In genomic region chr10:16441106-16441850, GRCh38 we compare ENCODE assay signal across 10 cellular contexts. TPM values are rescaled to one million over a fixed set of nuclear protein-coding genes. Genes with fewer than 3 reads are reported as not detected.
A peak's percentile ranks its signal among the peaks of the same experiment; 100 is the strongest.
DNase-seq lines count a peak whose midpoint lies in the region; ATAC-seq and TF ChIP-seq lines count a peak whose summit lies in the region.
"Had no signal": no experiment of that assay in that cellular context is flagged by ENCODE, and none has a peak within 500 bp of the region (broad histone marks: within the 10 kb centered on the region; RNA-seq: fewer than 3 reads in every experiment).

No MANE protein-coding gene starts in this region.

- no peak for DNase-seq in activated naive CD4-positive, alpha-beta T cell treated with anti-CD3 and anti-CD28 coated beads, Interleukin-2, amount 50 U/mL, for 72 hours (ENCODE audit: low spot score in 2 of 2)
- no peak for DNase-seq in activated naive CD4-positive, alpha-beta T cell treated with anti-CD3 and anti-CD28 coated beads, Interleukin-2, amount 50 U/mL, for 16 hours
- DNase-seq in iris pigment epithelial cell (ENCODE audit: low read depth), result peak; percentile 64
- no peak for DNase-seq in activated T-helper 1 cell treated with anti-CD3 and anti-CD28 coated beads, Interleukin-12 subunit alpha, Interleukin-12 subunit beta, Interleukin-2, Interleukin-4 antibody, amounts not matched to agents 30 ng/mL and 10 ng/mL and 1 ng/mL, durations not matched to agents 14 hours and 24 hours and 36 hours (ENCODE audit: low spot score)
- DNase-seq in mucosa of gallbladder (ENCODE audit: low spot score), result no peak
- no peak for DNase-seq in A673 (ENCODE audit: low spot score)
- no peak for DNase-seq in ACHN
- DNase-seq: NCI-H446 had no signal

- no TSS peak for BruUV-seq in A673 (replicated peaks; lab: Mats Ljungman, UMichigan)

- H3K27ac ChIP-seq in A673 (ENCODE audit: low read depth, low read length, poor library complexity, severe bottlenecking), result no peak overlapping the region

- no peaks in the 10 kb centered on the region for H3K4me1 ChIP-seq in A673 (ENCODE audit: insufficient read depth, low read length, poor library complexity, severe bottlenecking)

- H3K27me3 Mint-ChIP-seq in activated naive CD8-positive, alpha-beta T cell, result no peaks in the 10 kb centered on the region
- no peaks in the 10 kb centered on the region for H3K27me3 Mint-ChIP-seq in activated T-helper 1 cell treated with anti-CD3 and anti-CD28 coated beads, Interleukin-12 subunit alpha, Interleukin-12 subunit beta, Interleukin-2, Interleukin-4 antibody, amounts not matched to agents 30 ng/mL and 10 ng/mL and 1 ng/mL, durations not matched to agents 14 hours and 24 hours and 36 hours (ENCODE audit: insufficient read depth)

- H3K9me3 Mint-ChIP-seq in activated naive CD4-positive, alpha-beta T cell treated with anti-CD3 and anti-CD28 coated beads, Interleukin-2, amount 50 U/mL, for 72 hours, result no peaks in the 10 kb centered on the region
- H3K9me3 Mint-ChIP-seq in activated naive CD8-positive, alpha-beta T cell (ENCODE audit: low read depth), result no peaks in the 10 kb centered on the region
- no peaks in the 10 kb centered on the region for H3K9me3 Mint-ChIP-seq in activated T-helper 1 cell treated with anti-CD3 and anti-CD28 coated beads, Interleukin-12 subunit alpha, Interleukin-12 subunit beta, Interleukin-2, Interleukin-4 antibody, amounts not matched to agents 30 ng/mL and 10 ng/mL and 1 ng/mL, durations not matched to agents 14 hours and 24 hours and 36 hours

- H3K27me3 ChIP-seq in A673 (replicated peaks; ENCODE audit: insufficient read depth, low read depth, low read length, poor library complexity), result peaks cover 10% of the 10 kb centered on the region

- H3K36me3 Mint-ChIP-seq in activated naive CD4-positive, alpha-beta T cell treated with anti-CD3 and anti-CD28 coated beads, Interleukin-2, amount 50 U/mL, for 72 hours, result peaks cover 22 to 54% of the 10 kb centered on the region in 2 donors
- H3K36me3 Mint-ChIP-seq in activated naive CD8-positive, alpha-beta T cell, result peaks cover 24% of the 10 kb centered on the region
- H3K36me3 Mint-ChIP-seq in activated T-helper 1 cell treated with anti-CD3 and anti-CD28 coated beads, Interleukin-12 subunit alpha, Interleukin-12 subunit beta, Interleukin-2, Interleukin-4 antibody, amounts not matched to agents 30 ng/mL and 10 ng/mL and 1 ng/mL, durations not matched to agents 14 hours and 24 hours and 36 hours (ENCODE audit: low read depth), result peaks cover 7% of the 10 kb centered on the region

- TF ChIP-seq CTCF in A673 (conservative IDR thresholded peaks at IDR 0.05; ENCODE audit: low read depth, low read length), result no peak

- in situ Hi-C loops in ACHN (cut with HindIII; ENCODE audit: low pct_ligation_motif_present, low pct_unique_long_range_greater_than_20kb, low sequenced_read_pairs), result no loop called here

- POLR2A ChIA-PET in A673 (lab: Charles Lee; ENCODE audit: low non-redundant PET), result no interaction called here

- ATAC-seq in activated naive CD4-positive, alpha-beta T cell treated with anti-CD3 and anti-CD28 coated beads, Interleukin-2, amount 50 U/mL, for 72 hours, result no peak

- no peak overlapping the region for H3K4me3 ChIP-seq in A673 (ENCODE audit: low read depth, low read length, poor library complexity, severe bottlenecking)

- CTCF ChIA-PET in A673 (lab: Charles Lee), result no interaction called here

- H3K27ac Mint-ChIP-seq in activated naive CD4-positive, alpha-beta T cell treated with anti-CD3 and anti-CD28 coated beads, Interleukin-2, amount 50 U/mL, for 72 hours, result peak overlapping the region; percentile 58 to 65
- peak overlapping the region; percentile 64 for H3K27ac Mint-ChIP-seq in activated naive CD8-positive, alpha-beta T cell
- H3K27ac Mint-ChIP-seq in activated T-helper 1 cell treated with anti-CD3 and anti-CD28 coated beads, Interleukin-12 subunit alpha, Interleukin-12 subunit beta, Interleukin-2, Interleukin-4 antibody, amounts not matched to agents 30 ng/mL and 10 ng/mL and 1 ng/mL, durations not matched to agents 14 hours and 24 hours and 36 hours, result no peak overlapping the region

- intact Hi-C loops in activated T-helper 1 cell treated with anti-CD3 and anti-CD28 coated beads, Interleukin-12 subunit alpha, Interleukin-12 subunit beta, Interleukin-2, Interleukin-4 antibody, amounts not matched to agents 30 ng/mL and 10 ng/mL and 1 ng/mL, durations not matched to agents 14 hours and 24 hours and 36 hours (cut with micrococcal nuclease), result no loop called here
- intact Hi-C loops in A673 (cut with micrococcal nuclease; ENCODE audit: unreplicated experiment), result no loop called here

- H3K9me3 ChIP-seq in A673 (ENCODE audit: low read depth, low read length, poor library complexity, severe bottlenecking), result no peaks in the 10 kb centered on the region

- H3K36me3 ChIP-seq in A673 (ENCODE audit: insufficient read depth, low read length, poor library complexity, severe bottlenecking), result no peaks in the 10 kb centered on the region

- H3K4me3 Mint-ChIP-seq in activated naive CD8-positive, alpha-beta T cell, result peak overlapping the region; percentile 68
- no peak overlapping the region for H3K4me3 Mint-ChIP-seq in activated T-helper 1 cell treated with anti-CD3 and anti-CD28 coated beads, Interleukin-12 subunit alpha, Interleukin-12 subunit beta, Interleukin-2, Interleukin-4 antibody, amounts not matched to agents 30 ng/mL and 10 ng/mL and 1 ng/mL, durations not matched to agents 14 hours and 24 hours and 36 hours
- H3K4me3 Mint-ChIP-seq: neural crest cell had no signal

- H3K4me1 Mint-ChIP-seq in activated naive CD8-positive, alpha-beta T cell (ENCODE audit: low read depth), result peaks cover 55% of the 10 kb centered on the region
- H3K4me1 Mint-ChIP-seq in activated T-helper 1 cell treated with anti-CD3 and anti-CD28 coated beads, Interleukin-12 subunit alpha, Interleukin-12 subunit beta, Interleukin-2, Interleukin-4 antibody, amounts not matched to agents 30 ng/mL and 10 ng/mL and 1 ng/mL, durations not matched to agents 14 hours and 24 hours and 36 hours (ENCODE audit: low read depth), result peaks cover 37% of the 10 kb centered on the region

RNA-seq across cellular contexts. Expression of gene PTER, which starts 4.5 kb away (rescaled TPM):
- 10 to 100 TPM; 11.8 to 30.1 TPM for total RNA-seq in activated naive CD4-positive, alpha-beta T cell treated with anti-CD3 and anti-CD28 coated beads, Interleukin-2, amount 50 U/mL, for 72 hours
- total RNA-seq in activated T-helper 1 cell treated with anti-CD3 and anti-CD28 coated beads, Interleukin-12 subunit alpha, Interleukin-12 subunit beta, Interleukin-2, Interleukin-4 antibody, amounts not matched to agents 30 ng/mL and 10 ng/mL and 1 ng/mL, durations not matched to agents 14 hours and 24 hours and 36 hours, result 10.7 and 12.6 TPM in 2 replicates
- 11.8 TPM for total RNA-seq in mucosa of gallbladder
- total RNA-seq in A673 (2021), result 1.4 and 2.3 TPM in 2 replicates
